In the genomic region with DNA sequence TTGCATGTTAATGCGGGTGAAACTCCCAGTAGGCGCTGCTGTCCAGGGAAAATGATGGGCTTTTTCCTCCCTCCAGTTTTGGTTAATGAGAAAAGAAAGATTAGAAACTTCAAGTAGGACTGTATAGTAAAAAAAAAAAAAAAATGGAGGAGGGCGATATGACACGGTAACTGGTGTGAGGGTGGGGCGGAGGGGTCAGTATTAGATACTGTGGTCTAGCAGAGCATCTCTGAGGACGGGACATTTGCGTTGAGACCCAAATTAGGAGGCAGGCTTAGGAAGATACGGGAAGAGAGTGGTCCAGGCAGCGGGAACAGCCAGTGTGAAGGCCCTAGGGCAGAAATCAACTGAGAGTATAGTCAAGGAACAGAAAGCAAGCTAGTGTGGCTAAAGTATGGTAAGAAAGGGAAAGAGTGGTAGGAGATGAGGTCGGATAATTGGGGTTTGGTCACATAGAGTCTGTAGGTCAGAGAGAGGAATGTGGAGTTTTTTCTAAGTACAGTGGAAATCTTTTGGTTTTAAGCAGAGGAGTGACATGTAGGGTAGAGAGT, we compare ENCODE assay signal across 1 cellular context.
A peak's percentile ranks its signal among the peaks of the same experiment; 100 is the strongest.
TF ChIP-seq lines count a peak whose summit lies in the region.

No MANE protein-coding gene starts in this region.

TF ChIP-seq in K562, 482 proteins besides CTCF, POLR2A, EP300 and RAD21 (continued from another document):
- TF ChIP-seq, protein P1, sequence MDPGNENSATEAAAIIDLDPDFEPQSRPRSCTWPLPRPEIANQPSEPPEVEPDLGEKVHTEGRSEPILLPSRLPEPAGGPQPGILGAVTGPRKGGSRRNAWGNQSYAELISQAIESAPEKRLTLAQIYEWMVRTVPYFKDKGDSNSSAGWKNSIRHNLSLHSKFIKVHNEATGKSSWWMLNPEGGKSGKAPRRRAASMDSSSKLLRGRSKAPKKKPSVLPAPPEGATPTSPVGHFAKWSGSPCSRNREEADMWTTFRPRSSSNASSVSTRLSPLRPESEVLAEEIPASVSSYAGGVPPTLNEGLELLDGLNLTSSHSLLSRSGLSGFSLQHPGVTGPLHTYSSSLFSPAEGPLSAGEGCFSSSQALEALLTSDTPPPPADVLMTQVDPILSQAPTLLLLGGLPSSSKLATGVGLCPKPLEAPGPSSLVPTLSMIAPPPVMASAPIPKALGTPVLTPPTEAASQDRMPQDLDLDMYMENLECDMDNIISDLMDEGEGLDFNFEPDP (CRISPR knock-in tag; IDR thresholded peaks at IDR 0.05): no peak
- TF ChIP-seq HDAC1 (IDR thresholded peaks at IDR 0.05): 0 out of 4 replicates have a peak, but pooled peaks of 1 of the 2 experiments have one; percentile 13
- TF ChIP-seq, protein P2, sequence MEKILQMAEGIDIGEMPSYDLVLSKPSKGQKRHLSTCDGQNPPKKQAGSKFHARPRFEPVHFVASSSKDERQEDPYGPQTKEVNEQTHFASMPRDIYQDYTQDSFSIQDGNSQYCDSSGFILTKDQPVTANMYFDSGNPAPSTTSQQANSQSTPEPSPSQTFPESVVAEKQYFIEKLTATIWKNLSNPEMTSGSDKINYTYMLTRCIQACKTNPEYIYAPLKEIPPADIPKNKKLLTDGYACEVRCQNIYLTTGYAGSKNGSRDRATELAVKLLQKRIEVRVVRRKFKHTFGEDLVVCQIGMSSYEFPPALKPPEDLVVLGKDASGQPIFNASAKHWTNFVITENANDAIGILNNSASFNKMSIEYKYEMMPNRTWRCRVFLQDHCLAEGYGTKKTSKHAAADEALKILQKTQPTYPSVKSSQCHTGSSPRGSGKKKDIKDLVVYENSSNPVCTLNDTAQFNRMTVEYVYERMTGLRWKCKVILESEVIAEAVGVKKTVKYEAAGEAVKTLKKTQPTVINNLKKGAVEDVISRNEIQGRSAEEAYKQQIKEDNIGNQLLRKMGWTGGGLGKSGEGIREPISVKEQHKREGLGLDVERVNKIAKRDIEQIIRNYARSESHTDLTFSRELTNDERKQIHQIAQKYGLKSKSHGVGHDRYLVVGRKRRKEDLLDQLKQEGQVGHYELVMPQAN (IDR thresholded peaks at IDR 0.05; ENCODE audit: borderline replicate concordance): peak; percentile 42; the same call in 1 of the 2 replicates
- no peak for TF ChIP-seq ZNF274 (IDR thresholded peaks at IDR 0.05; ENCODE audit: borderline replicate concordance, low read depth, low read length)
- TF ChIP-seq GABPA (tag; conservative IDR thresholded peaks at IDR 0.05; ENCODE audit: low read depth): no peak
- TF ChIP-seq CREBBP (IDR thresholded peaks at IDR 0.05; ENCODE audit: low read depth, low read length): no peak
- TF ChIP-seq SMC3 (conservative IDR thresholded peaks at IDR 0.05; ENCODE audit: insufficient read depth, low read depth, low read length): no peak
- peak; percentile 26; the same call in 1 of the 2 replicates for TF ChIP-seq OTX1 (CRISPR knock-in tag; IDR thresholded peaks at IDR 0.05)
- TF ChIP-seq CHD1 (IDR thresholded peaks at IDR 0.05; ENCODE audit: low read length): no peak
- TF ChIP-seq, protein P3, sequence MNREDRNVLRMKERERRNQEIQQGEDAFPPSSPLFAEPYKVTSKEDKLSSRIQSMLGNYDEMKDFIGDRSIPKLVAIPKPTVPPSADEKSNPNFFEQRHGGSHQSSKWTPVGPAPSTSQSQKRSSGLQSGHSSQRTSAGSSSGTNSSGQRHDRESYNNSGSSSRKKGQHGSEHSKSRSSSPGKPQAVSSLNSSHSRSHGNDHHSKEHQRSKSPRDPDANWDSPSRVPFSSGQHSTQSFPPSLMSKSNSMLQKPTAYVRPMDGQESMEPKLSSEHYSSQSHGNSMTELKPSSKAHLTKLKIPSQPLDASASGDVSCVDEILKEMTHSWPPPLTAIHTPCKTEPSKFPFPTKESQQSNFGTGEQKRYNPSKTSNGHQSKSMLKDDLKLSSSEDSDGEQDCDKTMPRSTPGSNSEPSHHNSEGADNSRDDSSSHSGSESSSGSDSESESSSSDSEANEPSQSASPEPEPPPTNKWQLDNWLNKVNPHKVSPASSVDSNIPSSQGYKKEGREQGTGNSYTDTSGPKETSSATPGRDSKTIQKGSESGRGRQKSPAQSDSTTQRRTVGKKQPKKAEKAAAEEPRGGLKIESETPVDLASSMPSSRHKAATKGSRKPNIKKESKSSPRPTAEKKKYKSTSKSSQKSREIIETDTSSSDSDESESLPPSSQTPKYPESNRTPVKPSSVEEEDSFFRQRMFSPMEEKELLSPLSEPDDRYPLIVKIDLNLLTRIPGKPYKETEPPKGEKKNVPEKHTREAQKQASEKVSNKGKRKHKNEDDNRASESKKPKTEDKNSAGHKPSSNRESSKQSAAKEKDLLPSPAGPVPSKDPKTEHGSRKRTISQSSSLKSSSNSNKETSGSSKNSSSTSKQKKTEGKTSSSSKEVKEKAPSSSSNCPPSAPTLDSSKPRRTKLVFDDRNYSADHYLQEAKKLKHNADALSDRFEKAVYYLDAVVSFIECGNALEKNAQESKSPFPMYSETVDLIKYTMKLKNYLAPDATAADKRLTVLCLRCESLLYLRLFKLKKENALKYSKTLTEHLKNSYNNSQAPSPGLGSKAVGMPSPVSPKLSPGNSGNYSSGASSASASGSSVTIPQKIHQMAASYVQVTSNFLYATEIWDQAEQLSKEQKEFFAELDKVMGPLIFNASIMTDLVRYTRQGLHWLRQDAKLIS (CRISPR knock-in tag; IDR thresholded peaks at IDR 0.05): no peak
- TF ChIP-seq ZNF347 (CRISPR knock-in tag; IDR thresholded peaks at IDR 0.05; ENCODE audit: low read depth): no peak
- TF ChIP-seq ZC3H11A (IDR thresholded peaks at IDR 0.05; ENCODE audit: low read depth, low read length): no peak
